ENCODE assay signal across 10 cellular contexts in the genomic region with DNA sequence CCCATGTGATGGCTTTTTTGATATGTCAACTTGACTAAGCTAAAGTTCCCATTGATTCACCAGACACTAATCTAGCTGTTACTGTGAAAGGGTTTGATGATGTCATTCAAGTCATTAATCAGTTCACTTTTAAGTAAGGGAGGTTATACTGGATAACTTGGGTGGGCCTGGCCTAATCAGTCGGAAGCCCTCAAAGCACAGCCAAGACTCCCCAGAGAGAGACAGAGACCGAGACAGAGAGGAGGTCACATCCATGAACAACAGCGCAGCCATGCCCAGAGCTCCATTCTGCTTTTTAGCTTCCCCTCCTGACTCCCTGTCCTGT.
DNase-seq lines count a peak whose midpoint lies in the region; ATAC-seq and TF ChIP-seq lines count a peak whose summit lies in the region.
"Had no signal": no experiment of that assay in that cellular context is flagged by ENCODE, and none has a peak within 500 bp of the region (broad histone marks: within the 10 kb centered on the region; RNA-seq: fewer than 3 reads in every experiment).

No MANE protein-coding gene starts in this region.

- ATAC-seq in left cardiac atrium (no peak), T-cell (replicated peaks in 1 of 4) (no peak), GM18868 (IDR thresholded peaks at IDR 0.05; ENCODE audit: unreplicated experiment) (no peak)

- no peak overlapping the region for H3K27ac ChIP-seq in left ventricle myocardium inferior (replicated peaks)
- H3K27ac ChIP-seq: tibial artery had no signal

- POLR2A ChIA-PET in T-cell (lab: Charles Lee) = no interaction called here

- H3K4me3 ChIP-seq in left ventricle myocardium inferior = peak overlapping the region; percentile 74
- H3K4me3 ChIP-seq in iPS-15b (ENCODE audit: low read depth, low read length) = peak overlapping the region; percentile 81

- TF ChIP-seq CTCF in left ventricle myocardium inferior (IDR thresholded peaks at IDR 0.05; ENCODE audit: borderline replicate concordance) (no peak), type B pancreatic cell (conservative IDR thresholded peaks at IDR 0.05) (no peak)

- H3K4me1 ChIP-seq in left ventricle myocardium inferior = peaks cover 13% of the 10 kb centered on the region
- no peaks in the 10 kb centered on the region for H3K4me1 ChIP-seq in iPS-15b (ENCODE audit: control insufficient read depth, insufficient read depth, low read length)

- intact Hi-C loops in left ventricle myocardium inferior (cut with micrococcal nuclease) (loop anchor here (2.0 to 10.0 kb wide), 2 partner anchors 240 to 466 kb away; no protein-coding TSS in a partner anchor), left cardiac atrium (cut with DNase I) (loop anchor here (5.0 to 10.0 kb wide), 2 partner anchors 230 to 467 kb away; no protein-coding TSS in a partner anchor)

- H3K27ac Mint-ChIP-seq in T-cell (no peak overlapping the region), type B pancreatic cell (peak overlapping the region; percentile 0)

- H3K36me3 Mint-ChIP-seq in T-cell (no peaks in the 10 kb centered on the region), type B pancreatic cell (no peaks in the 10 kb centered on the region)

- H3K4me3 Mint-ChIP-seq in T-cell = peak overlapping the region; percentile 26 to 85 (median 39)
- H3K4me3 Mint-ChIP-seq in type B pancreatic cell = peak overlapping the region; percentile 87

- H3K4me1 Mint-ChIP-seq in T-cell (peaks cover 0 to 12% (median 11%) of the 10 kb centered on the region in 3 donors), type B pancreatic cell (ENCODE audit: unreplicated experiment) (peaks cover 33% of the 10 kb centered on the region)

- DNase-seq in left ventricle myocardium inferior = no peak
- no peak for DNase-seq in left cardiac atrium
- DNase-seq in T-cell = no peak
- no peak for DNase-seq in type B pancreatic cell (ENCODE audit: extremely low spot score, unreplicated experiment)
- no peak for DNase-seq in islet precursor cell
- no peak for DNase-seq in HUDEP-2 (lab: John Stamatoyannopoulos, UW; ENCODE audit: unreplicated experiment in 76 of 76)

- H3K27me3 ChIP-seq in left ventricle myocardium inferior (ENCODE audit: low read depth) (peaks cover 18% of the 10 kb centered on the region), iPS-15b (ENCODE audit: control insufficient read depth, insufficient read depth, low read length) (peaks cover 17% of the 10 kb centered on the region)

- H3K27me3 Mint-ChIP-seq in T-cell (peaks cover 56 to 58% of the 10 kb centered on the region in 2 donors), type B pancreatic cell (peaks cover 37% of the 10 kb centered on the region)

- no peaks in the 10 kb centered on the region for H3K9me3 Mint-ChIP-seq in T-cell
- peaks cover 7% of the 10 kb centered on the region for H3K9me3 Mint-ChIP-seq in type B pancreatic cell

- no peaks in the 10 kb centered on the region for H3K36me3 ChIP-seq in left ventricle myocardium inferior
- no peaks in the 10 kb centered on the region for H3K36me3 ChIP-seq in iPS-15b (ENCODE audit: control insufficient read depth, insufficient read depth, low read length)
- H3K36me3 ChIP-seq: heart right ventricle, tibial artery had no signal

- CTCF ChIA-PET in T-cell (lab: Charles Lee) = interaction anchor here (1.0 to 1.5 kb wide), 2 partner anchors 557 to 1659 kb away, joined by 4 to 5 read pairs; no protein-coding TSS in a partner anchor

- H3K9me3 ChIP-seq in left ventricle myocardium inferior (replicated peaks) = no peaks in the 10 kb centered on the region
- H3K9me3 ChIP-seq in iPS-15b (ENCODE audit: control insufficient read depth, insufficient read depth, low read length) = no peaks in the 10 kb centered on the region
- H3K9me3 ChIP-seq: heart right ventricle, tibial artery had no signal

- no peak overlapping the region for H3K9ac ChIP-seq in iPS-15b (ENCODE audit: low read depth, low read length)
